Comparison of ENCODE assay signal across 1 cellular context in the genomic region with DNA sequence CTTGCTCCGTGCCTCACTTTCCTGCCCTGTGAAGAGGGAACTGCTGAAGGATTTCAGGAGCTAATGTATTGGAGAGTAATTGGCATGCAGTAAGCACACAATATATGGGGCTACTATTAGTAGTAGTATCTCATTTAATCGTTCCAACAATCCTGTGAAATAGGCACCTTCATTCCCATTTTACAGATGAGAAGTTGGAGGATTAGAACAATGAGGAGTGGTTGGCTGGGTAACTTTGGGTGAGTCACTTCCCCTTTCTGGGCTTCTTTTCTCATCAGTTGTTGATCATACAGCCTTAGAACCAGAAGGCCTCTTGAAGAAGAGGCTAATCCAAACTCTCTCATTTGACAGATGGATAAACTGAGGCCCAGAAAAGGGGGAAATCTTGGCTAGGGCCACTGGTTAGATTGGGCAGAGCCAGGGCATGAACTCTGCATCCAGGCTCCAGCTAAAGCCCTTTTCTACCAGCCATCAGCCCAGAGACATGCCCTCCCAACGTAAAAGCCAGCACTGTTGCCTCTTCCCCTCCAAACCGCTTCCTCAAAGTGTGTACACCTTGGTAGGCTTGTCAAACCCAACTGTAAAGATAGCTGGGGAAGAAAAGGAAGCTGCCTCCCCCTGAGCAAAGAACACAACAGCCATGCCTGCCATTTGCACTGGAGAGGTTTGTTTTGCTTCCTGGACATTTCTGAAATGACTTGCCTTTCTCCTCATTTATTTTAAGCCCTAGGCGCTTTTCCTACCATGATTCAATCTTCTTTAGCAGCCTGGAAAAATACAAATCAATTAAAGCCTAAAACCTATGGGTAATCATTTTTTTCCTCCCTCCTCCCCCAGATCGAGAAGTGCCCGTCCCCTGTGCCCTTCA.
TF ChIP-seq lines count a peak whose summit lies in the region.

No MANE protein-coding gene starts in this region.

TF ChIP-seq in HCT116, 20 proteins besides CTCF, POLR2A, EP300 and RAD21:
- TF ChIP-seq YY1 (IDR thresholded peaks at IDR 0.05; ENCODE audit: extremely low read depth, insufficient replicate concordance, low read depth, low read length), result no peak
- no peak for TF ChIP-seq MAX (IDR thresholded peaks at IDR 0.05)
- TF ChIP-seq, protein P1, sequence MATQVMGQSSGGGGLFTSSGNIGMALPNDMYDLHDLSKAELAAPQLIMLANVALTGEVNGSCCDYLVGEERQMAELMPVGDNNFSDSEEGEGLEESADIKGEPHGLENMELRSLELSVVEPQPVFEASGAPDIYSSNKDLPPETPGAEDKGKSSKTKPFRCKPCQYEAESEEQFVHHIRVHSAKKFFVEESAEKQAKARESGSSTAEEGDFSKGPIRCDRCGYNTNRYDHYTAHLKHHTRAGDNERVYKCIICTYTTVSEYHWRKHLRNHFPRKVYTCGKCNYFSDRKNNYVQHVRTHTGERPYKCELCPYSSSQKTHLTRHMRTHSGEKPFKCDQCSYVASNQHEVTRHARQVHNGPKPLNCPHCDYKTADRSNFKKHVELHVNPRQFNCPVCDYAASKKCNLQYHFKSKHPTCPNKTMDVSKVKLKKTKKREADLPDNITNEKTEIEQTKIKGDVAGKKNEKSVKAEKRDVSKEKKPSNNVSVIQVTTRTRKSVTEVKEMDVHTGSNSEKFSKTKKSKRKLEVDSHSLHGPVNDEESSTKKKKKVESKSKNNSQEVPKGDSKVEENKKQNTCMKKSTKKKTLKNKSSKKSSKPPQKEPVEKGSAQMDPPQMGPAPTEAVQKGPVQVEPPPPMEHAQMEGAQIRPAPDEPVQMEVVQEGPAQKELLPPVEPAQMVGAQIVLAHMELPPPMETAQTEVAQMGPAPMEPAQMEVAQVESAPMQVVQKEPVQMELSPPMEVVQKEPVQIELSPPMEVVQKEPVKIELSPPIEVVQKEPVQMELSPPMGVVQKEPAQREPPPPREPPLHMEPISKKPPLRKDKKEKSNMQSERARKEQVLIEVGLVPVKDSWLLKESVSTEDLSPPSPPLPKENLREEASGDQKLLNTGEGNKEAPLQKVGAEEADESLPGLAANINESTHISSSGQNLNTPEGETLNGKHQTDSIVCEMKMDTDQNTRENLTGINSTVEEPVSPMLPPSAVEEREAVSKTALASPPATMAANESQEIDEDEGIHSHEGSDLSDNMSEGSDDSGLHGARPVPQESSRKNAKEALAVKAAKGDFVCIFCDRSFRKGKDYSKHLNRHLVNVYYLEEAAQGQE (IDR thresholded peaks at IDR 0.05; ENCODE audit: low read depth), result no peak
- TF ChIP-seq POLR2AphosphoS5 (IDR thresholded peaks at IDR 0.05; ENCODE audit: low read depth, low read length), result no peak
- no peak for TF ChIP-seq EZH2 (IDR thresholded peaks at IDR 0.05)
- no peak for TF ChIP-seq SIN3A (IDR thresholded peaks at IDR 0.05; ENCODE audit: low read depth)
- no peak for TF ChIP-seq JUND (IDR thresholded peaks at IDR 0.05)
- no peak for TF ChIP-seq FOSL1 (IDR thresholded peaks at IDR 0.05; ENCODE audit: low read depth)
- no peak for TF ChIP-seq TCF7L2 (IDR thresholded peaks at IDR 0.05; ENCODE audit: borderline replicate concordance, extremely low read depth, insufficient read depth, insufficient read length)
- TF ChIP-seq, protein P2, sequence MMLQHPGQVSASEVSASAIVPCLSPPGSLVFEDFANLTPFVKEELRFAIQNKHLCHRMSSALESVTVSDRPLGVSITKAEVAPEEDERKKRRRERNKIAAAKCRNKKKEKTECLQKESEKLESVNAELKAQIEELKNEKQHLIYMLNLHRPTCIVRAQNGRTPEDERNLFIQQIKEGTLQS (IDR thresholded peaks at IDR 0.05), result no peak
- no peak for TF ChIP-seq ZFX (IDR thresholded peaks at IDR 0.05)
- no peak for TF ChIP-seq EGR1 (IDR thresholded peaks at IDR 0.05; ENCODE audit: low read depth)
- TF ChIP-seq ZNF274 (IDR thresholded peaks at IDR 0.05; ENCODE audit: low read depth, low read length), result no peak
- no peak for TF ChIP-seq ZBTB33 (IDR thresholded peaks at IDR 0.05; ENCODE audit: extremely low read depth, insufficient replicate concordance, low read length)
- TF ChIP-seq SP1 (IDR thresholded peaks at IDR 0.05; ENCODE audit: low read depth), result no peak
- no peak for TF ChIP-seq CEBPB (IDR thresholded peaks at IDR 0.05; ENCODE audit: low read depth)
- no peak for TF ChIP-seq EZH2phosphoT487 (IDR thresholded peaks at IDR 0.05; ENCODE audit: borderline replicate concordance)
- TF ChIP-seq CBX3 (IDR thresholded peaks at IDR 0.05; ENCODE audit: low read depth), result no peak
